Comparison of ENCODE assay signal across 20 cellular contexts in genomic region chr5:14332038-14332631, GRCh38.
DNase-seq lines count a peak whose midpoint lies in the region; ATAC-seq and TF ChIP-seq lines count a peak whose summit lies in the region.
"Had no signal": no experiment of that assay in that cellular context is flagged by ENCODE, and none has a peak within 500 bp of the region (broad histone marks: within the 10 kb centered on the region; RNA-seq: fewer than 3 reads in every experiment).

No MANE protein-coding gene starts in this region.

- no peaks in the 10 kb centered on the region for H3K4me1 ChIP-seq in prostate gland (replicated peaks)
- H3K4me1 ChIP-seq: Caco-2, HAP-1 had no signal

- TF ChIP-seq POLR2A in prostate gland (IDR thresholded peaks at IDR 0.05), result no peak

- H3K4me3 ChIP-seq in prostate gland, result no peak overlapping the region
- H3K4me3 ChIP-seq: GM12878, GM23248, HAP-1 had no signal

- H3K27me3 Mint-ChIP-seq in activated naive CD8-positive, alpha-beta T cell, result no peaks in the 10 kb centered on the region
- no peaks in the 10 kb centered on the region for H3K27me3 Mint-ChIP-seq in activated naive CD8-positive, alpha-beta T cell treated with anti-CD3 and anti-CD28 coated beads, Interleukin-2, amount 50 U/mL, for 24 hours
- H3K27me3 Mint-ChIP-seq in CD4-positive, alpha-beta T cell, result no peaks in the 10 kb centered on the region
- H3K27me3 Mint-ChIP-seq in activated B cell treated with CpG ODN at 0.5 μM for 24 hours (no peaks in the 10 kb centered on the region), neural crest cell (ENCODE audit: low read depth) (no peaks in the 10 kb centered on the region)
- peaks cover 10% of the 10 kb centered on the region for H3K27me3 Mint-ChIP-seq in activated CD8-positive, alpha-beta T cell treated with anti-CD3 and anti-CD28 coated beads, Interleukin-2, amount 10 ng/mL, durations not matched to agents 7 days and 5 days (ENCODE audit: low read depth)

- H3K27ac Mint-ChIP-seq in activated naive CD8-positive, alpha-beta T cell, result no peak overlapping the region
- H3K27ac Mint-ChIP-seq in activated naive CD8-positive, alpha-beta T cell treated with anti-CD3 and anti-CD28 coated beads, Interleukin-2, amount 50 U/mL, for 24 hours, result no peak overlapping the region
- H3K27ac Mint-ChIP-seq in CD4-positive, alpha-beta T cell, result peak overlapping the region; percentile 43
- H3K27ac Mint-ChIP-seq in activated B cell treated with CpG ODN at 0.5 μM for 24 hours (peak overlapping the region; percentile 89), neural crest cell (ENCODE audit: unreplicated experiment) (peak overlapping the region; percentile 52)
- H3K27ac Mint-ChIP-seq in activated CD8-positive, alpha-beta T cell treated with anti-CD3 and anti-CD28 coated beads, Interleukin-2, amount 10 ng/mL, durations not matched to agents 7 days and 5 days, result no peak overlapping the region

- H3K27me3 ChIP-seq in CD4-positive, alpha-beta T cell (ENCODE audit: control insufficient read depth, insufficient read depth, low read length), result no peaks in the 10 kb centered on the region
- no peaks in the 10 kb centered on the region for H3K27me3 ChIP-seq in prostate gland (replicated peaks; ENCODE audit: insufficient read depth)

- no peak for DNase-seq in activated naive CD8-positive, alpha-beta T cell treated with anti-CD3 and anti-CD28 coated beads, Interleukin-2, amount 50 U/mL, for 24 hours
- DNase-seq in CD4-positive, alpha-beta T cell, result no peak
- DNase-seq in activated B cell treated with CpG ODN at 0.5 μM for 24 hours (no peak), neural crest cell (ENCODE audit: low read depth, low spot score) (no peak), prostate gland (ENCODE audit: low spot score) (no peak), NCI-H82 (lab: John Stamatoyannopoulos, UW) (no peak)
- no peak for DNase-seq in activated CD8-positive, alpha-beta T cell treated with anti-CD3 and anti-CD28 coated beads, Interleukin-2, amount 10 ng/mL, durations not matched to agents 7 days and 5 days
- DNase-seq: Caco-2; GM23248; KG1; NCI-H1105 treated with DMSO at 0.1 percent for 48 hours; NCI-H1694; NCI-H2107; NCI-H345; NCI-H526 treated with DMSO at 0.1 percent for 48 hours; NK-92 treated with Interleukin-12 subunit alpha and Interleukin-12 subunit beta, amount 100 ng/mL, for 24 hours had no signal

- no peaks in the 10 kb centered on the region for H3K9me3 ChIP-seq in CD4-positive, alpha-beta T cell (ENCODE audit: control insufficient read depth, low read length)
- H3K9me3 ChIP-seq in prostate gland, result no peaks in the 10 kb centered on the region
- H3K9me3 ChIP-seq: Caco-2, HAP-1 had no signal

- intact Hi-C loops in CD4-positive, alpha-beta T cell (cut with DNase I, micrococcal nuclease), result no loop called here
- intact Hi-C loops in activated B cell treated with CpG ODN at 0.5 μM for 24 hours (cut with micrococcal nuclease), result no loop called here
- intact Hi-C loops in prostate gland (cut with DNase I), result no loop called here

- WGBS in prostate gland, result 89% methylated on average over 6 of the region's 6 CpGs

- CTCF ChIA-PET in CD4-positive, alpha-beta T cell (lab: Charles Lee), result no interaction called here
- CTCF ChIA-PET in activated B cell treated with CpG ODN at 0.5 μM for 24 hours (lab: Charles Lee), result no interaction called here
- CTCF ChIA-PET in activated CD8-positive, alpha-beta T cell treated with anti-CD3 and anti-CD28 coated beads, Interleukin-2, amount 10 ng/mL, durations not matched to agents 7 days and 5 days (lab: Charles Lee), result interaction anchor here (1.0 kb wide), 1 partner anchor 318 kb away, joined by 3 read pairs; no protein-coding TSS in a partner anchor

- no peaks in the 10 kb centered on the region for H3K36me3 Mint-ChIP-seq in activated naive CD8-positive, alpha-beta T cell
- H3K36me3 Mint-ChIP-seq in activated naive CD8-positive, alpha-beta T cell treated with anti-CD3 and anti-CD28 coated beads, Interleukin-2, amount 50 U/mL, for 24 hours (ENCODE audit: low read depth), result no peaks in the 10 kb centered on the region
- H3K36me3 Mint-ChIP-seq in CD4-positive, alpha-beta T cell (ENCODE audit: low read depth), result no peaks in the 10 kb centered on the region
- peaks cover 65% of the 10 kb centered on the region for H3K36me3 Mint-ChIP-seq in activated B cell treated with CpG ODN at 0.5 μM for 24 hours (ENCODE audit: low read depth)
- H3K36me3 Mint-ChIP-seq in neural crest cell (ENCODE audit: low read depth), result peaks cover 5% of the 10 kb centered on the region
- no peaks in the 10 kb centered on the region for H3K36me3 Mint-ChIP-seq in activated CD8-positive, alpha-beta T cell treated with anti-CD3 and anti-CD28 coated beads, Interleukin-2, amount 10 ng/mL, durations not matched to agents 7 days and 5 days (ENCODE audit: low read depth)

- POLR2A ChIA-PET in CD4-positive, alpha-beta T cell (lab: Charles Lee), result no interaction called here
- POLR2A ChIA-PET in activated B cell treated with CpG ODN at 0.5 μM for 24 hours (lab: Charles Lee), result interaction anchor here (1.2 kb wide), 1 partner anchor 45 kb away, joined by 3 read pairs; no protein-coding TSS in a partner anchor
- POLR2A ChIA-PET in activated CD8-positive, alpha-beta T cell treated with anti-CD3 and anti-CD28 coated beads, Interleukin-2, amount 10 ng/mL, durations not matched to agents 7 days and 5 days (lab: Charles Lee), result interaction anchor here (0.8 kb wide), 1 partner anchor 923 kb away, joined by 3 read pairs; no protein-coding TSS in a partner anchor

- no peaks in the 10 kb centered on the region for H3K9me3 Mint-ChIP-seq in activated naive CD8-positive, alpha-beta T cell (ENCODE audit: low read depth)
- H3K9me3 Mint-ChIP-seq in activated naive CD8-positive, alpha-beta T cell treated with anti-CD3 and anti-CD28 coated beads, Interleukin-2, amount 50 U/mL, for 24 hours, result no peaks in the 10 kb centered on the region
- no peaks in the 10 kb centered on the region for H3K9me3 Mint-ChIP-seq in CD4-positive, alpha-beta T cell
- no peaks in the 10 kb centered on the region for H3K9me3 Mint-ChIP-seq in activated B cell treated with CpG ODN at 0.5 μM for 24 hours
- H3K9me3 Mint-ChIP-seq in neural crest cell, result no peaks in the 10 kb centered on the region
- H3K9me3 Mint-ChIP-seq in activated CD8-positive, alpha-beta T cell treated with anti-CD3 and anti-CD28 coated beads, Interleukin-2, amount 10 ng/mL, durations not matched to agents 7 days and 5 days (ENCODE audit: insufficient read depth), result no peaks in the 10 kb centered on the region

- H3K4me1 Mint-ChIP-seq in activated naive CD8-positive, alpha-beta T cell (ENCODE audit: low read depth), result peaks cover 23% of the 10 kb centered on the region
- H3K4me1 Mint-ChIP-seq in activated naive CD8-positive, alpha-beta T cell treated with anti-CD3 and anti-CD28 coated beads, Interleukin-2, amount 50 U/mL, for 24 hours, result peaks cover 23% of the 10 kb centered on the region
- H3K4me1 Mint-ChIP-seq in CD4-positive, alpha-beta T cell (ENCODE audit: low read depth), result peaks cover 22% of the 10 kb centered on the region
- H3K4me1 Mint-ChIP-seq in activated B cell treated with CpG ODN at 0.5 μM for 24 hours (peaks cover 55% of the 10 kb centered on the region), neural crest cell (peaks cover 5% of the 10 kb centered on the region)
- H3K4me1 Mint-ChIP-seq in activated CD8-positive, alpha-beta T cell treated with anti-CD3 and anti-CD28 coated beads, Interleukin-2, amount 10 ng/mL, durations not matched to agents 7 days and 5 days (ENCODE audit: low read depth), result peaks cover 23% of the 10 kb centered on the region

- no peak for TF ChIP-seq CTCF in CD4-positive, alpha-beta T cell (IDR thresholded peaks at IDR 0.05)
- TF ChIP-seq CTCF in activated B cell treated with CpG ODN at 0.5 μM for 24 hours (IDR thresholded peaks at IDR 0.05) (no peak), neural crest cell (conservative IDR thresholded peaks at IDR 0.05) (no peak), prostate gland (IDR thresholded peaks at IDR 0.05) (no peak)

- H3K4me3 Mint-ChIP-seq in activated naive CD8-positive, alpha-beta T cell, result peak overlapping the region; percentile 20
- no peak overlapping the region for H3K4me3 Mint-ChIP-seq in activated naive CD8-positive, alpha-beta T cell treated with anti-CD3 and anti-CD28 coated beads, Interleukin-2, amount 50 U/mL, for 24 hours
- H3K4me3 Mint-ChIP-seq in CD4-positive, alpha-beta T cell, result no peak overlapping the region
- H3K4me3 Mint-ChIP-seq in activated B cell treated with CpG ODN at 0.5 μM for 24 hours (peak overlapping the region; percentile 63), neural crest cell (no peak overlapping the region)
- H3K4me3 Mint-ChIP-seq in activated CD8-positive, alpha-beta T cell treated with anti-CD3 and anti-CD28 coated beads, Interleukin-2, amount 10 ng/mL, durations not matched to agents 7 days and 5 days, result no peak overlapping the region

- H3K36me3 ChIP-seq in prostate gland, result no peaks in the 10 kb centered on the region

- no peak for ATAC-seq in activated naive CD8-positive, alpha-beta T cell treated with anti-CD3 and anti-CD28 coated beads, Interleukin-2, amount 50 U/mL, for 24 hours
- no peak for ATAC-seq in CD4-positive, alpha-beta T cell (ENCODE audit: poor library complexity)
- ATAC-seq in activated B cell treated with CpG ODN at 0.5 μM for 24 hours (ENCODE audit: low read depth), result no peak
- ATAC-seq in activated CD8-positive, alpha-beta T cell treated with anti-CD3 and anti-CD28 coated beads, Interleukin-2, amount 10 ng/mL, durations not matched to agents 7 days and 5 days, result no peak

- H3K27ac ChIP-seq in CD4-positive, alpha-beta T cell (ENCODE audit: low read depth, low read length), result no peak overlapping the region
- no peak overlapping the region for H3K27ac ChIP-seq in prostate gland
- H3K27ac ChIP-seq: C4-2B, GM23248 had no signal

Comparison
In these comparisons a context has a peak if more than half of its experiments do, and no peak if none do; other contexts are left out.
1. H3K4me3 Mint-ChIP-seq: peak in activated naive CD8-positive, alpha-beta T cell (single experiment) and activated B cell treated with CpG ODN at 0.5 μM for 24 hours (single experiment); none in activated naive CD8-positive, alpha-beta T cell treated with anti-CD3 and anti-CD28 coated beads, Interleukin-2, amount 50 U/mL, for 24 hours (single experiment), CD4-positive, alpha-beta T cell (single experiment), neural crest cell (single experiment) and activated CD8-positive, alpha-beta T cell treated with anti-CD3 and anti-CD28 coated beads, Interleukin-2, amount 10 ng/mL, durations not matched to agents 7 days and 5 days (single experiment).
2. H3K27ac Mint-ChIP-seq: peak in CD4-positive, alpha-beta T cell (single experiment), activated B cell treated with CpG ODN at 0.5 μM for 24 hours (single experiment) and neural crest cell (single experiment); none in activated naive CD8-positive, alpha-beta T cell (single experiment), activated naive CD8-positive, alpha-beta T cell treated with anti-CD3 and anti-CD28 coated beads, Interleukin-2, amount 50 U/mL, for 24 hours (single experiment) and activated CD8-positive, alpha-beta T cell treated with anti-CD3 and anti-CD28 coated beads, Interleukin-2, amount 10 ng/mL, durations not matched to agents 7 days and 5 days (single experiment).